Comparison of ENCODE assay signal across 8 cellular contexts in the genomic region with DNA sequence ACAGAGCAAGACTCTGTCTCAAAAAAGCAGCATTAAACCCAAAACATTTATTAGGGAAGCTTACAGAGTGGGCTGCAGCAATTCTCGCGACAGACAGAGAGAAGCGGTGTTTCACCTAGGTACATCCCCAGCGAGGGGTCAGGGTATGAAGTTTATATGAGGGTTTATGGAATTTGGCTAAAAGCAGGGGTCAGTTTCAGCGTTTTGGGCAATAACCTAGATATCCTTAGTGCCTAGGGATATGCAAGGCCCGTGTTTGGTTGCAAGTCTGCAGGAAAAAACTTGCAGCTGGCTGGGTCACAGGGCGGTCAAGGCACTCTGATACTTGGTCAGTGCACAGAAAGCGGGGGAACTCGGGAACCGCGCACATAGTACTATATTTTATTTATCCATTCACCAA. TPM values are rescaled to one million over a fixed set of nuclear protein-coding genes. Genes with fewer than 3 reads are reported as not detected.
DNase-seq lines count a peak whose midpoint lies in the region; TF ChIP-seq lines count a peak whose summit lies in the region.

No MANE protein-coding gene starts in this region.

- no peak overlapping the region for H2BK120ac ChIP-seq in mesenchymal stem cell (ENCODE audit: low read depth, low read length)

- H2BK5ac ChIP-seq in mesenchymal stem cell (ENCODE audit: low read depth, low read length, poor library complexity, severe bottlenecking): no peak overlapping the region

- TF ChIP-seq POLR2A in vagina (IDR thresholded peaks at IDR 0.05): no peak

- peak overlapping the region; percentile 27 for H3K4me2 ChIP-seq in mesenchymal stem cell (ENCODE audit: low read length, poor library complexity, severe bottlenecking)

- H3K9me3 Mint-ChIP-seq in Calu3 (ENCODE audit: low read depth, unreplicated experiment) (no peaks in the 10 kb centered on the region), brain (no peaks in the 10 kb centered on the region)

- H3K9me3 ChIP-seq in mesenchymal stem cell (ENCODE audit: control insufficient read depth, low read length) (no peaks in the 10 kb centered on the region), vagina (no peaks in the 10 kb centered on the region)

- peaks cover 20 to 27% of the 10 kb centered on the region in 2 experiments for H3K36me3 ChIP-seq in mesenchymal stem cell (ENCODE audit: control insufficient read depth in 1 of 2, insufficient read depth in 2 of 2, low read depth in 1 of 2, low read length in 2 of 2)
- peaks cover 0 to 15% of the 10 kb centered on the region in 2 donors for H3K36me3 ChIP-seq in vagina

- DNase-seq in Calu3 (peak; percentile 6), LNCaP clone FGC (ENCODE audit: low read depth) (no peak), mesenchymal stem cell (peak; percentile 2), vagina (ENCODE audit: extremely low spot score in 2 of 2) (no peak), GF-D8 (lab: John Stamatoyannopoulos, UW) (no peak), NCI-H82 (lab: John Stamatoyannopoulos, UW) (no peak)
- DNase-seq in stimulated activated CD4-positive, alpha-beta T cell treated with anti-CD3 and anti-CD28 coated beads, Interleukin-4, amount 100 ng/mL, for 1 hour: no peak

- H3K23ac ChIP-seq in mesenchymal stem cell (ENCODE audit: low read length in 2 of 2): no peak overlapping the region

- no peaks in the 10 kb centered on the region for H3K4me1 Mint-ChIP-seq in Calu3 (ENCODE audit: low read depth, unreplicated experiment)
- peaks cover 30% of the 10 kb centered on the region for H3K4me1 Mint-ChIP-seq in brain

- H3K4me3 ChIP-seq in LNCaP clone FGC (ENCODE audit: low read depth, low read length) (peak overlapping the region; percentile 95), mesenchymal stem cell (ENCODE audit: insufficient read depth in 1 of 2, low read depth in 1 of 2, low read length in 2 of 2) (peak overlapping the region in 1 of 2 experiments; percentile 98), vagina (peak overlapping the region; percentile 87 to 92)

- H3K27ac ChIP-seq in mesenchymal stem cell (ENCODE audit: low read length, poor library complexity, severe bottlenecking) (no peak overlapping the region), vagina (peak overlapping the region; percentile 78)

- H3K79me1 ChIP-seq in mesenchymal stem cell (replicated peaks; ENCODE audit: low read length, poor library complexity, severe bottlenecking): peaks cover 9% of the 10 kb centered on the region

- no peak overlapping the region for H2AFZ ChIP-seq in mesenchymal stem cell (ENCODE audit: low read depth, low read length)

- H3K4ac ChIP-seq in mesenchymal stem cell (ENCODE audit: low read depth in 1 of 2, low read length in 2 of 2): peak overlapping the region in 1 of 2 experiments; percentile 47

- peak overlapping the region; percentile 98 for H3K9ac ChIP-seq in mesenchymal stem cell (ENCODE audit: low read length)

- intact Hi-C loops in Calu3 (cut with micrococcal nuclease; ENCODE audit: unreplicated experiment): no loop called here
- intact Hi-C loops in vagina (cut with DNase I): no loop called here

- TF ChIP-seq CTCF in Calu3 (IDR thresholded peaks at IDR 0.05; ENCODE audit: unreplicated experiment): no peak
- no peak for TF ChIP-seq CTCF in LNCaP clone FGC (IDR thresholded peaks at IDR 0.05; ENCODE audit: control insufficient read depth, extremely low read depth, insufficient read depth)
- TF ChIP-seq CTCF in brain (conservative IDR thresholded peaks at IDR 0.05): no peak
- TF ChIP-seq CTCF in vagina (IDR thresholded peaks at IDR 0.05): no peak

- BruUV-seq in Calu3 (replicated peaks; lab: Mats Ljungman, UMichigan): no TSS peak

- no peak overlapping the region for H3K27ac Mint-ChIP-seq in Calu3 (ENCODE audit: unreplicated experiment)
- H3K27ac Mint-ChIP-seq in brain: peak overlapping the region; percentile 73 to 98 (median 91)

- no peak overlapping the region for H2BK15ac ChIP-seq in mesenchymal stem cell (ENCODE audit: low read depth, poor library complexity, severe bottlenecking)

- H3K27me3 ChIP-seq in mesenchymal stem cell (ENCODE audit: control insufficient read depth in 1 of 2, insufficient read depth in 1 of 2, low read length in 2 of 2) (no peaks in the 10 kb centered on the region), vagina (no peaks in the 10 kb centered on the region)

- CTCF ChIA-PET in Calu3 (lab: Charles Lee): no interaction called here

- peaks cover 33% of the 10 kb centered on the region for H3K36me3 Mint-ChIP-seq in Calu3 (ENCODE audit: insufficient read depth, unreplicated experiment)
- peaks cover 15% of the 10 kb centered on the region for H3K36me3 Mint-ChIP-seq in brain

- no peak overlapping the region for H2BK12ac ChIP-seq in mesenchymal stem cell (ENCODE audit: low read length in 2 of 2)

- H3K27me3 Mint-ChIP-seq in Calu3 (ENCODE audit: unreplicated experiment) (no peaks in the 10 kb centered on the region), brain (peaks cover 8% of the 10 kb centered on the region)

- H2AK5ac ChIP-seq in mesenchymal stem cell (ENCODE audit: low read length, severe bottlenecking): no peak overlapping the region

- H3K4me3 Mint-ChIP-seq in Calu3 (ENCODE audit: low read depth, unreplicated experiment) (peak overlapping the region; percentile 98), brain (peak overlapping the region; percentile 96 to 100 (median 99))

- H3K18ac ChIP-seq in mesenchymal stem cell (ENCODE audit: low read depth in 1 of 2, low read length in 2 of 2): no peak overlapping the region

- WGBS in mesenchymal stem cell: 39% methylated on average over 7 of the region's 11 CpGs

- no peak overlapping the region for H4K8ac ChIP-seq in mesenchymal stem cell (ENCODE audit: low read length)

- H3K4me1 ChIP-seq in mesenchymal stem cell (ENCODE audit: control insufficient read depth, insufficient read depth, low read depth, low read length) (peaks cover 7% of the 10 kb centered on the region), vagina (peaks cover 26% of the 10 kb centered on the region)

- no peak overlapping the region for H3K14ac ChIP-seq in mesenchymal stem cell (ENCODE audit: low read length in 2 of 2)

- no peak overlapping the region for H4K91ac ChIP-seq in mesenchymal stem cell (ENCODE audit: low read length)

RNA-seq across cellular contexts. Expression of gene GLE1, which starts 0.6 kb away (rescaled TPM):
- total RNA-seq in Calu3 (2022): 23.9 and 24.8 TPM in 2 replicates
- 51.0 TPM for polyA plus RNA-seq in brain (ENCODE audit: insufficient read depth, low read depth, low replicate concordance)
- polyA plus RNA-seq in mesenchymal stem cell (2013, experiment 1 of 2): 9.8 TPM
- polyA plus RNA-seq in mesenchymal stem cell (2013, experiment 2 of 2): 10.1 TPM
- total RNA-seq in vagina: 20.9 TPM

RNA-seq across cellular contexts. Expression of gene ODF2, which starts 48.1 kb away (rescaled TPM):
- total RNA-seq in Calu3 (2022): 24.6 and 33.6 TPM in 2 replicates
- polyA plus RNA-seq in brain (ENCODE audit: insufficient read depth, low read depth, low replicate concordance): 74.2 TPM
- polyA plus RNA-seq in mesenchymal stem cell (2013, experiment 1 of 2): 20.1 TPM
- 20.1 TPM for polyA plus RNA-seq in mesenchymal stem cell (2013, experiment 2 of 2)
- total RNA-seq in vagina: 18.9 TPM

RNA-seq across cellular contexts. Expression of gene SPTAN1, which starts 48.5 kb away (rescaled TPM):
- total RNA-seq in Calu3 (2022) (332 and 344 TPM in 2 replicates), vagina (292 TPM)
- polyA plus RNA-seq in brain (ENCODE audit: insufficient read depth, low read depth, low replicate concordance): 822 TPM
- polyA plus RNA-seq in mesenchymal stem cell (2013, experiment 1 of 2): 107 TPM
- polyA plus RNA-seq in mesenchymal stem cell (2013, experiment 2 of 2): 95.5 TPM

Comparison
In these comparisons a context has a peak if more than half of its experiments do, and no peak if none do; other contexts are left out.
1. DNase-seq: peak in Calu3 (single experiment) and mesenchymal stem cell (single experiment); none in LNCaP clone FGC (single experiment), vagina (0 of 2), GF-D8 (single experiment), stimulated activated CD4-positive, alpha-beta T cell treated with anti-CD3 and anti-CD28 coated beads, Interleukin-4, amount 100 ng/mL, for 1 hour (single experiment) and NCI-H82 (single experiment).